ENCODE assay signal across 8 cellular contexts in the genomic region with DNA sequence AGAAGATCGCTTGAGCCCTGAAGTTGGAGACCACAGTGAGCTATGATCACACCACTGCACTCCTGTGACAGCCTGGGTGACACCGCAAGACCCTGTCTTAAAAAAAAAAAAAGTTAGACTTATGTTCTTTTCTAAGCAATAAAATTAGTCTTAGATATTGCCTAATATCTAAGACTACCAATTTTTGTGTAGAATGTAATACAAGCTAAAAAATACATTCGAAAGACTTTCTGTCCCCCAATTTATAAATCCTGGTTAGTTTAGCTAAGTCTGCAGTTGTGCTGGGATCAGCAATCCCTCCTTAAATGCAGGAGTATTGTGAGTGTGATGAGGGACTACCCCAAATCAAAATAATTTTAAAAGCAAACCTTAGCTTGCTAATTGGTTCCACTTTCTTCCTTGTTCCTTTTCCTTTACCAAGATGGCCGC. TPM values are rescaled to one million over a fixed set of nuclear protein-coding genes. Genes with fewer than 3 reads are reported as not detected.
DNase-seq lines count a peak whose midpoint lies in the region; ATAC-seq lines count a peak whose summit lies in the region.
"Had no signal": no experiment of that assay in that cellular context is flagged by ENCODE, and none has a peak within 500 bp of the region (broad histone marks: within the 10 kb centered on the region; RNA-seq: fewer than 3 reads in every experiment).

No MANE protein-coding gene starts in this region.

- no peaks in the 10 kb centered on the region for H3K27me3 Mint-ChIP-seq in activated T-helper 17 cell treated with anti-CD3 and anti-CD28 coated beads, Interleukin-2, amount 50 U/mL, for 72 hours
- no peaks in the 10 kb centered on the region for H3K27me3 Mint-ChIP-seq in stimulated activated naive CD8-positive, alpha-beta T cell treated with anti-CD3 and anti-CD28 coated beads, Interleukin-15, amount 100 ng/mL, for 72 hours

- H3K4me3 ChIP-seq in HUES48 (ENCODE audit: low read depth, low read length) (peak overlapping the region; percentile 85), iPS-18a (ENCODE audit: low read length) (peak overlapping the region; percentile 81)

- peak overlapping the region; percentile 94 for H3K27ac Mint-ChIP-seq in activated T-helper 17 cell treated with anti-CD3 and anti-CD28 coated beads, Interleukin-2, amount 50 U/mL, for 72 hours
- peak overlapping the region; percentile 99 for H3K27ac Mint-ChIP-seq in stimulated activated naive CD8-positive, alpha-beta T cell treated with anti-CD3 and anti-CD28 coated beads, Interleukin-15, amount 100 ng/mL, for 72 hours

- H3K27me3 ChIP-seq in HUES48 (ENCODE audit: control insufficient read depth, insufficient read depth, low read length) (peaks cover 8% of the 10 kb centered on the region; the same call in 1 of the 2 replicates), iPS-18a (ENCODE audit: control insufficient read depth, insufficient read depth, low read length) (peaks cover 32% of the 10 kb centered on the region)

- ATAC-seq in activated T-helper 17 cell treated with anti-CD3 and anti-CD28 coated beads, Interleukin-2, amount 50 U/mL, for 72 hours (replicated peaks) = no peak
- ATAC-seq in stimulated activated naive CD8-positive, alpha-beta T cell treated with anti-CD3 and anti-CD28 coated beads, Interleukin-15, amount 100 ng/mL, for 72 hours = no peak

- H3K36me3 ChIP-seq in HUES48 (ENCODE audit: control insufficient read depth, insufficient read depth, low read length) (peaks cover 24% of the 10 kb centered on the region), iPS-18a (ENCODE audit: control insufficient read depth, low read depth, low read length) (peaks cover 17% of the 10 kb centered on the region)

- H3K4me1 Mint-ChIP-seq in activated T-helper 17 cell treated with anti-CD3 and anti-CD28 coated beads, Interleukin-2, amount 50 U/mL, for 72 hours = peaks cover 33% of the 10 kb centered on the region
- H3K4me1 Mint-ChIP-seq in stimulated activated naive CD8-positive, alpha-beta T cell treated with anti-CD3 and anti-CD28 coated beads, Interleukin-15, amount 100 ng/mL, for 72 hours = peaks cover 56% of the 10 kb centered on the region

- peaks cover 7% of the 10 kb centered on the region for H3K4me1 ChIP-seq in HUES48 (ENCODE audit: control insufficient read depth, insufficient read depth, low read length)
- H3K4me1 ChIP-seq in iPS-18a (ENCODE audit: control insufficient read depth, low read depth, low read length) = peaks cover 5% of the 10 kb centered on the region

- H3K9me3 ChIP-seq in HUES48 (ENCODE audit: control insufficient read depth, insufficient read depth, low read length) (no peaks in the 10 kb centered on the region), iPS-18a (ENCODE audit: control insufficient read depth, low read depth, low read length) (no peaks in the 10 kb centered on the region)

- H3K9ac ChIP-seq in HUES48 (ENCODE audit: low read depth, low read length) (no peak overlapping the region), iPS-18a (ENCODE audit: low read length) (peak overlapping the region; percentile 79)

- H3K4me3 Mint-ChIP-seq in activated T-helper 17 cell treated with anti-CD3 and anti-CD28 coated beads, Interleukin-2, amount 50 U/mL, for 72 hours = peak overlapping the region; percentile 94
- H3K4me3 Mint-ChIP-seq in stimulated activated naive CD8-positive, alpha-beta T cell treated with anti-CD3 and anti-CD28 coated beads, Interleukin-15, amount 100 ng/mL, for 72 hours = peak overlapping the region; percentile 96 to 99

- no peak for DNase-seq in stimulated activated naive CD8-positive, alpha-beta T cell treated with anti-CD3 and anti-CD28 coated beads, Interleukin-15, amount 100 ng/mL, for 72 hours
- DNase-seq in NCI-H2196 treated with DMSO at 0.1 percent for 48 hours (lab: John Stamatoyannopoulos, UW; ENCODE audit: unreplicated experiment) = no peak
- DNase-seq in OCI-M1 (lab: John Stamatoyannopoulos, UW) = no peak
- no peak for DNase-seq in NCI-H1694 treated with DMSO at 0.1 percent for 48 hours (lab: John Stamatoyannopoulos, UW)

- peak overlapping the region; percentile 77 for H3K27ac ChIP-seq in HUES48 (ENCODE audit: low read depth, low read length)
- H3K27ac ChIP-seq in iPS-18a (ENCODE audit: low read length) = no peak overlapping the region

- peaks cover 3% of the 10 kb centered on the region for H3K9me3 Mint-ChIP-seq in activated T-helper 17 cell treated with anti-CD3 and anti-CD28 coated beads, Interleukin-2, amount 50 U/mL, for 72 hours
- peaks cover 0 to 5% of the 10 kb centered on the region in 2 donors for H3K9me3 Mint-ChIP-seq in stimulated activated naive CD8-positive, alpha-beta T cell treated with anti-CD3 and anti-CD28 coated beads, Interleukin-15, amount 100 ng/mL, for 72 hours

- peaks cover 49% of the 10 kb centered on the region for H3K36me3 Mint-ChIP-seq in activated T-helper 17 cell treated with anti-CD3 and anti-CD28 coated beads, Interleukin-2, amount 50 U/mL, for 72 hours (ENCODE audit: low read depth)

RNA-seq across cellular contexts. Expression of a gene that starts 0.4 kb away (rescaled TPM):
- total RNA-seq in activated T-helper 17 cell treated with anti-CD3 and anti-CD28 coated beads, Interleukin-2, amount 50 U/mL, for 72 hours = 100 to 1,000 TPM in 1 of 2 donors, 10 to 100 TPM in 1; 59.5 to 152 TPM

RNA-seq across cellular contexts. Expression of a gene that starts 44.4 kb away (rescaled TPM):
- under 1 TPM in 1 of 2 donors, not detected in 1; 0.08 TPM for total RNA-seq in activated T-helper 17 cell treated with anti-CD3 and anti-CD28 coated beads, Interleukin-2, amount 50 U/mL, for 72 hours
- total RNA-seq: myocyte had no signal

RNA-seq across cellular contexts. Expression of a gene that starts 48.5 kb away (rescaled TPM):
- 10 to 100 TPM; 36.7 to 41.0 TPM for total RNA-seq in activated T-helper 17 cell treated with anti-CD3 and anti-CD28 coated beads, Interleukin-2, amount 50 U/mL, for 72 hours
